In the genomic region with DNA sequence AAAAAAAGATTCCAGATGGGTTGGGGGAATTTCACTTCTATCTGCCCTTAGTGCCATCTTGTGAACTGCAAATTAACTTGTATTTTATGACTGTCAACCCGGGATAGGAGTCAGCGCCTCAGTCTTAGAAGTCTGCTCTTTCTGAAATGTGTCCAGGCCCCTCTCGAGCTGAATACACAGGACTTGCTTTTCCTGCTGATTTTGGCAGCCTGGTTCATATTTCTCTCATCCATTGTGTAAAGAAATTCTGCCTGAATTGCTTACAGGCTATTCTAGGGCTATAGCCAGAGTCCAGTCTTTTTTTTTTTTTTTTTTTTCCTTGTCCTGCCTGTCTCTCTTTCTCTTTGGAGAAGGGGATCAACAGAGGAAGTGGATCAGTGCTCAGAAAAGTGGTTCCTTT, we compare ENCODE assay signal across 21 cellular contexts. TPM values are rescaled to one million over a fixed set of nuclear protein-coding genes. Genes with fewer than 3 reads are reported as not detected.
A peak's percentile ranks its signal among the peaks of the same experiment; 100 is the strongest.
DNase-seq lines count a peak whose midpoint lies in the region; ATAC-seq, FAIRE-seq and TF ChIP-seq lines count a peak whose summit lies in the region.
"Had no signal": no experiment of that assay in that cellular context is flagged by ENCODE, and none has a peak within 500 bp of the region (broad histone marks: within the 10 kb centered on the region; RNA-seq: fewer than 3 reads in every experiment).

No MANE protein-coding gene starts in this region.

- POLR2A ChIA-PET in RWPE1 (lab: Yijun Ruan, JAX; ENCODE audit: low non-redundant PET) = no interaction called here
- POLR2A ChIA-PET in CD8-positive, alpha-beta T cell (lab: Charles Lee) = no interaction called here

- H3K27ac Mint-ChIP-seq in astrocyte (ENCODE audit: unreplicated experiment) (no peak overlapping the region), neural progenitor cell (no peak overlapping the region)
- H3K27ac Mint-ChIP-seq in CD8-positive, alpha-beta T cell = no peak overlapping the region

- no peak for FAIRE-seq in astrocyte (lab: Jason Lieb, UNC)
- FAIRE-seq: A204.1, GM12892, GM18507, K562 had no signal

- H3K4me1 Mint-ChIP-seq in astrocyte (ENCODE audit: low read depth, unreplicated experiment) = peaks cover 13% of the 10 kb centered on the region
- peaks cover 22% of the 10 kb centered on the region for H3K4me1 Mint-ChIP-seq in neural progenitor cell
- peaks cover 5% of the 10 kb centered on the region for H3K4me1 Mint-ChIP-seq in CD8-positive, alpha-beta T cell (ENCODE audit: low read depth)

- H3K4me2 ChIP-seq in astrocyte (ENCODE audit: low read length) (peak overlapping the region; percentile 35), neural progenitor cell (peak overlapping the region; percentile 51)

- H3K9me3 ChIP-seq in astrocyte (ENCODE audit: insufficient read depth, low read depth, low read length) (no peaks in the 10 kb centered on the region), neural progenitor cell (ENCODE audit: low read depth) (no peaks in the 10 kb centered on the region)
- no peaks in the 10 kb centered on the region for H3K9me3 ChIP-seq in CD8-positive, alpha-beta T cell (ENCODE audit: low read length)
- H3K9me3 ChIP-seq: BE2C, HAP-1 had no signal

- H3K79me2 ChIP-seq in astrocyte (ENCODE audit: insufficient read depth, low read length) (no peaks in the 10 kb centered on the region), neural progenitor cell (ENCODE audit: low read depth) (no peaks in the 10 kb centered on the region)

- intact Hi-C loops in CD8-positive, alpha-beta T cell (cut with DNase I, micrococcal nuclease) = no loop called here

- H3K27me3 ChIP-seq in astrocyte (ENCODE audit: insufficient read depth, low read length) = no peaks in the 10 kb centered on the region
- H3K27me3 ChIP-seq in neural progenitor cell = peaks cover 5% of the 10 kb centered on the region
- no peaks in the 10 kb centered on the region for H3K27me3 ChIP-seq in CD8-positive, alpha-beta T cell (ENCODE audit: insufficient read depth, low read length)
- H3K27me3 ChIP-seq: BE2C had no signal

- DNase-seq in SK-N-DZ (ENCODE audit: low spot score) (peak; percentile 15), astrocyte (ENCODE audit: low read depth) (no peak), neural progenitor cell (ENCODE audit: low spot score) (no peak), dedifferentiated amniotic fluid mesenchymal stem cell (ENCODE audit: extremely low spot score) (no peak), RWPE1 (ENCODE audit: low spot score) (no peak), HUDEP-2 (lab: John Stamatoyannopoulos, UW; ENCODE audit: unreplicated experiment in 76 of 76) (no peak)
- DNase-seq in CD8-positive, alpha-beta T cell = no peak
- DNase-seq: ACHN; BE2C; C1 segment of cervical spinal cord; CD4-positive, CD25-positive, alpha-beta regulatory T cell; DMS153; DMS79; GDM1; IMR-90 had no signal

- CTCF ChIA-PET in RWPE1 (lab: Yijun Ruan, JAX) = no interaction called here
- CTCF ChIA-PET in CD8-positive, alpha-beta T cell (lab: Charles Lee) = interaction anchor here (0.7 kb wide), 1 partner anchor 304 kb away, joined by 3 read pairs; no protein-coding TSS in a partner anchor

- no peaks in the 10 kb centered on the region for H4K20me1 ChIP-seq in astrocyte (ENCODE audit: insufficient read depth, low read length)
- no peaks in the 10 kb centered on the region for H4K20me1 ChIP-seq in neural progenitor cell (ENCODE audit: low read depth)

- no peaks in the 10 kb centered on the region for H3K36me3 ChIP-seq in astrocyte (ENCODE audit: insufficient read depth, low read length)
- no peaks in the 10 kb centered on the region for H3K36me3 ChIP-seq in neural progenitor cell
- peaks cover 18% of the 10 kb centered on the region for H3K36me3 ChIP-seq in CD8-positive, alpha-beta T cell (ENCODE audit: insufficient read depth, low read length)

- H3K36me3 Mint-ChIP-seq in astrocyte (ENCODE audit: low read depth, unreplicated experiment) = no peaks in the 10 kb centered on the region
- H3K36me3 Mint-ChIP-seq in neural progenitor cell = no peaks in the 10 kb centered on the region
- peaks cover 49% of the 10 kb centered on the region for H3K36me3 Mint-ChIP-seq in CD8-positive, alpha-beta T cell

- H3K9me3 Mint-ChIP-seq in astrocyte (ENCODE audit: unreplicated experiment) (no peaks in the 10 kb centered on the region), neural progenitor cell (no peaks in the 10 kb centered on the region)
- no peaks in the 10 kb centered on the region for H3K9me3 Mint-ChIP-seq in CD8-positive, alpha-beta T cell
- H3K9me3 Mint-ChIP-seq: CD4-positive, CD25-positive, alpha-beta regulatory T cell had no signal

- H3K27me3 Mint-ChIP-seq in astrocyte (ENCODE audit: low read depth, unreplicated experiment) (peaks cover 3% of the 10 kb centered on the region), neural progenitor cell (ENCODE audit: insufficient read depth, low read depth) (peaks cover 6% of the 10 kb centered on the region)
- H3K27me3 Mint-ChIP-seq in CD8-positive, alpha-beta T cell (ENCODE audit: low read depth) = no peaks in the 10 kb centered on the region
- H3K27me3 Mint-ChIP-seq: CD4-positive, CD25-positive, alpha-beta regulatory T cell had no signal

- H3K4me3 Mint-ChIP-seq in astrocyte (ENCODE audit: unreplicated experiment) = no peak overlapping the region
- H3K4me3 Mint-ChIP-seq in neural progenitor cell = no peak overlapping the region
- no peak overlapping the region for H3K4me3 Mint-ChIP-seq in CD8-positive, alpha-beta T cell

- H3K4me3 ChIP-seq in astrocyte (ENCODE audit: insufficient read depth, low read depth, low read length) (no peak overlapping the region), neural progenitor cell (no peak overlapping the region)
- H3K4me3 ChIP-seq in CD8-positive, alpha-beta T cell (ENCODE audit: low read depth, low read length) = no peak overlapping the region
- H3K4me3 ChIP-seq: HAP-1, K562 had no signal

- peaks cover 4% of the 10 kb centered on the region for H3F3A ChIP-seq in neural progenitor cell (ENCODE audit: low read depth)

- no peak overlapping the region for H3K27ac ChIP-seq in astrocyte (ENCODE audit: low read depth, low read length)
- no peak overlapping the region for H3K27ac ChIP-seq in neural progenitor cell
- no peak overlapping the region for H3K27ac ChIP-seq in RWPE1
- no peak overlapping the region for H3K27ac ChIP-seq in CD8-positive, alpha-beta T cell (ENCODE audit: low read depth, low read length)
- H3K27ac ChIP-seq: HL-60 had no signal

- peaks cover 7% of the 10 kb centered on the region for H3K4me1 ChIP-seq in astrocyte (ENCODE audit: insufficient read depth, low read length)
- H3K4me1 ChIP-seq in neural progenitor cell = peaks cover 31% of the 10 kb centered on the region
- no peaks in the 10 kb centered on the region for H3K4me1 ChIP-seq in CD8-positive, alpha-beta T cell (ENCODE audit: insufficient read depth, low read length)
- H3K4me1 ChIP-seq: BE2C had no signal

- H2AFZ ChIP-seq in astrocyte (ENCODE audit: low read depth, low read length) = no peak overlapping the region
- H2AFZ ChIP-seq in neural progenitor cell (replicated peaks) = no peak overlapping the region

- no peak for ATAC-seq in CD8-positive, alpha-beta T cell
- ATAC-seq: K562 had no signal

- TF ChIP-seq CTCF in astrocyte (IDR thresholded peaks at IDR 0.05; ENCODE audit: insufficient read depth, low read depth, low read length) (no peak), neural progenitor cell (IDR thresholded peaks at IDR 0.05) (no peak), RWPE1 (conservative IDR thresholded peaks at IDR 0.05; ENCODE audit: low read depth) (no peak)
- TF ChIP-seq CTCF in CD8-positive, alpha-beta T cell (IDR thresholded peaks at IDR 0.05) = no peak

- H3K9ac ChIP-seq in astrocyte (ENCODE audit: low read length) (no peak overlapping the region), neural progenitor cell (no peak overlapping the region)

RNA-seq across cellular contexts. Expression of a gene that starts 24.6 kb away (rescaled TPM):
- 61.7 and 63.5 TPM in 2 replicates for polyA plus RNA-seq in SK-N-DZ (2014; cell fraction: cytosol; rRNA removed)
- 52.1 and 84.8 TPM in 2 replicates for polyA plus RNA-seq in SK-N-DZ (2014; cell fraction: nucleus; rRNA removed)
- total RNA-seq in astrocyte (11.8 and 17.6 TPM in 2 replicates), neural progenitor cell (ENCODE audit: low replicate concordance) (0.09 TPM in 1 of 2 replicates, not detected in the other)
- total RNA-seq in CD8-positive, alpha-beta T cell = 10 to 100 TPM; 76.3 to 82.0 TPM
- total RNA-seq: IMR-90 had no signal

Comparison
In these comparisons a context has a peak if more than half of its experiments do, and no peak if none do; other contexts are left out.
1. RNA of a gene that starts 24.6 kb away (total RNA-seq): 76.3 to 82.0 TPM in CD8-positive, alpha-beta T cell and 11.8 to 17.6 TPM in astrocyte; 0.09 TPM in neural progenitor cell; every median in the first group is over 10 times any median in the second.